13 cellular contexts compared by ENCODE assay signal in genomic region chr1:19156676-19157075, GRCh38. TPM values are rescaled to one million over a fixed set of nuclear protein-coding genes. Genes with fewer than 3 reads are reported as not detected.
DNase-seq lines count a peak whose midpoint lies in the region; ATAC-seq and FAIRE-seq lines count a peak whose summit lies in the region.
"Had no signal": no experiment of that assay in that cellular context is flagged by ENCODE, and none has a peak within 500 bp of the region (broad histone marks: within the 10 kb centered on the region; RNA-seq: fewer than 3 reads in every experiment).

No MANE protein-coding gene starts in this region.

- WGBS in small intestine, 3 donors, result 16 to 40% (median 23%) methylated on average over 5 of the region's 5 CpGs

- peaks cover 49 to 78% of the 10 kb centered on the region in 2 donors for H3K36me3 ChIP-seq in small intestine (ENCODE audit: control insufficient read depth in 2 of 2, insufficient read depth in 2 of 2, low read length in 2 of 2)

- no peaks in the 10 kb centered on the region for H3K4me1 Mint-ChIP-seq in activated naive CD8-positive, alpha-beta T cell treated with anti-CD3 and anti-CD28 coated beads for 36 hours

- no peaks in the 10 kb centered on the region for H3K9me3 Mint-ChIP-seq in activated naive CD8-positive, alpha-beta T cell treated with anti-CD3 and anti-CD28 coated beads for 36 hours

- DNase-seq in KG1 (lab: John Stamatoyannopoulos, UW) (peak; percentile 14), left cardiac atrium (peak; percentile 77), small intestine (peak; percentile 20), DMS153 (lab: John Stamatoyannopoulos, UW) (no peak), HK-2 (ENCODE audit: unreplicated experiment) (no peak)
- no peak for DNase-seq in activated naive CD8-positive, alpha-beta T cell treated with anti-CD3 and anti-CD28 coated beads for 36 hours
- DNase-seq: activated CD8-positive, alpha-beta memory T cell treated with anti-CD3 and anti-CD28 coated beads, Interleukin-2, amount 10 ng/mL, durations not matched to agents 7 days and 5 days; DMS79; NCI-H1930; pancreas; SJCRH30 had no signal

- peak overlapping the region; percentile 22 for H3K27ac Mint-ChIP-seq in activated naive CD8-positive, alpha-beta T cell treated with anti-CD3 and anti-CD28 coated beads for 36 hours
- H3K27ac Mint-ChIP-seq: activated CD8-positive, alpha-beta memory T cell treated with anti-CD3 and anti-CD28 coated beads, Interleukin-2, amount 10 ng/mL, durations not matched to agents 7 days and 5 days had no signal

- intact Hi-C loops in left cardiac atrium (cut with DNase I), result no loop called here

- H3K4me3 Mint-ChIP-seq in activated naive CD8-positive, alpha-beta T cell treated with anti-CD3 and anti-CD28 coated beads for 36 hours, result no peak overlapping the region
- H3K4me3 Mint-ChIP-seq: activated CD8-positive, alpha-beta memory T cell treated with anti-CD3 and anti-CD28 coated beads, Interleukin-2, amount 10 ng/mL, durations not matched to agents 7 days and 5 days had no signal

- no peak for FAIRE-seq in small intestine (lab: Jason Lieb, UNC)
- FAIRE-seq: pancreas had no signal

- H3K27me3 ChIP-seq in small intestine (ENCODE audit: control insufficient read depth in 2 of 2, insufficient read depth in 2 of 2, low read length in 2 of 2), result no peaks in the 10 kb centered on the region
- H3K27me3 ChIP-seq: pancreas, SJCRH30 had no signal

- peaks cover 32% of the 10 kb centered on the region for H3K36me3 Mint-ChIP-seq in activated naive CD8-positive, alpha-beta T cell treated with anti-CD3 and anti-CD28 coated beads for 36 hours

- no peaks in the 10 kb centered on the region for H3K4me1 ChIP-seq in small intestine (ENCODE audit: control insufficient read depth in 2 of 2, insufficient read depth in 1 of 2, low read depth in 1 of 2, low read length in 1 of 2)
- H3K4me1 ChIP-seq: pancreas, SJCRH30 had no signal

- H3K4me3 ChIP-seq in small intestine (ENCODE audit: low read depth in 1 of 2, low read length in 2 of 2), result no peak overlapping the region
- H3K4me3 ChIP-seq: coronary artery, pancreas, SJCRH30 had no signal

- no peak overlapping the region for H3K27ac ChIP-seq in small intestine (ENCODE audit: low read depth in 1 of 2, low read length in 1 of 2)
- H3K27ac ChIP-seq: pancreas, SJCRH30 had no signal

- H3K27me3 Mint-ChIP-seq in activated naive CD8-positive, alpha-beta T cell treated with anti-CD3 and anti-CD28 coated beads for 36 hours, result no peaks in the 10 kb centered on the region
- H3K27me3 Mint-ChIP-seq: activated CD8-positive, alpha-beta memory T cell treated with anti-CD3 and anti-CD28 coated beads, Interleukin-2, amount 10 ng/mL, durations not matched to agents 7 days and 5 days had no signal

- peak; percentile 79 to 81 for ATAC-seq in left cardiac atrium
- ATAC-seq in GM18519 (IDR thresholded peaks at IDR 0.05; ENCODE audit: low FRiP score, unreplicated experiment), result no peak
- ATAC-seq: activated CD8-positive, alpha-beta memory T cell treated with anti-CD3 and anti-CD28 coated beads, Interleukin-2, amount 10 ng/mL, durations not matched to agents 7 days and 5 days had no signal

- H3K9me3 ChIP-seq in small intestine (ENCODE audit: control insufficient read depth, low read depth), result no peaks in the 10 kb centered on the region
- H3K9me3 ChIP-seq: pancreas, SJCRH30 had no signal

RNA-seq across cellular contexts. Expression of gene UBR4, which starts 53.4 kb away (rescaled TPM):
- 100 to 1,000 TPM; 109 to 110 TPM for total RNA-seq in activated naive CD8-positive, alpha-beta T cell treated with anti-CD3 and anti-CD28 coated beads for 36 hours
- 10 to 100 TPM; 54.2 to 68.1 TPM for total RNA-seq in left cardiac atrium
- 100 to 1,000 TPM in 2 of 3 donors, 10 to 100 TPM in 1; 85.9 to 275 (median 179) TPM for polyA plus RNA-seq in small intestine

Comparison
In these comparisons a context has a peak if more than half of its experiments do, and no peak if none do; other contexts are left out.
1. DNase-seq: peak in KG1 (single experiment), left cardiac atrium (single experiment) and small intestine (single experiment); none in activated naive CD8-positive, alpha-beta T cell treated with anti-CD3 and anti-CD28 coated beads for 36 hours (single experiment), DMS153 (single experiment) and HK-2 (single experiment).